ENCODE assay signal across 3 cellular contexts in genomic region chr7:97555845-97556431, GRCh38.
TF ChIP-seq lines count a peak whose summit lies in the region.

No MANE protein-coding gene starts in this region.

TF ChIP-seq in SK-N-SH, 30 proteins besides CTCF, POLR2A, EP300 and RAD21:
- TF ChIP-seq NFIC (IDR thresholded peaks at IDR 0.05; ENCODE audit: borderline replicate concordance): 0 out of 2 replicates have a peak, but pooled peaks have one; percentile 12
- no peak for TF ChIP-seq SIN3A (IDR thresholded peaks at IDR 0.05; ENCODE audit: borderline replicate concordance, low read depth, low read length)

TF ChIP-seq in SK-N-SH treated with all-trans-retinoic acid at 6 μM for 48 hours, 23 proteins besides CTCF, POLR2A, EP300 and RAD21:
- TF ChIP-seq RARB (CRISPR knock-in tag; IDR thresholded peaks at IDR 0.05): no peak
- no peak for TF ChIP-seq BACH2 (CRISPR knock-in tag; IDR thresholded peaks at IDR 0.05; ENCODE audit: borderline replicate concordance)
- TF ChIP-seq GLIS3 (CRISPR knock-in tag; IDR thresholded peaks at IDR 0.05): no peak
- TF ChIP-seq OSR1 (CRISPR knock-in tag; IDR thresholded peaks at IDR 0.05): no peak
- no peak for TF ChIP-seq TCF4 (CRISPR knock-in tag; IDR thresholded peaks at IDR 0.05; ENCODE audit: borderline replicate concordance)
- TF ChIP-seq ZNF70 (CRISPR knock-in tag; IDR thresholded peaks at IDR 0.05): no peak
- no peak for TF ChIP-seq ZNF565 (CRISPR knock-in tag; conservative IDR thresholded peaks at IDR 0.05; ENCODE audit: low read depth)
- no peak for TF ChIP-seq CSDC2 (CRISPR knock-in tag; IDR thresholded peaks at IDR 0.05)
- TF ChIP-seq, protein P1, sequence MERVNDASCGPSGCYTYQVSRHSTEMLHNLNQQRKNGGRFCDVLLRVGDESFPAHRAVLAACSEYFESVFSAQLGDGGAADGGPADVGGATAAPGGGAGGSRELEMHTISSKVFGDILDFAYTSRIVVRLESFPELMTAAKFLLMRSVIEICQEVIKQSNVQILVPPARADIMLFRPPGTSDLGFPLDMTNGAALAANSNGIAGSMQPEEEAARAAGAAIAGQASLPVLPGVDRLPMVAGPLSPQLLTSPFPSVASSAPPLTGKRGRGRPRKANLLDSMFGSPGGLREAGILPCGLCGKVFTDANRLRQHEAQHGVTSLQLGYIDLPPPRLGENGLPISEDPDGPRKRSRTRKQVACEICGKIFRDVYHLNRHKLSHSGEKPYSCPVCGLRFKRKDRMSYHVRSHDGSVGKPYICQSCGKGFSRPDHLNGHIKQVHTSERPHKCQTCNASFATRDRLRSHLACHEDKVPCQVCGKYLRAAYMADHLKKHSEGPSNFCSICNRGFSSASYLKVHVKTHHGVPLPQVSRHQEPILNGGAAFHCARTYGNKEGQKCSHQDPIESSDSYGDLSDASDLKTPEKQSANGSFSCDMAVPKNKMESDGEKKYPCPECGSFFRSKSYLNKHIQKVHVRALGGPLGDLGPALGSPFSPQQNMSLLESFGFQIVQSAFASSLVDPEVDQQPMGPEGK (CRISPR knock-in tag; IDR thresholded peaks at IDR 0.05; ENCODE audit: borderline replicate concordance): no peak
- TF ChIP-seq ZNF8 (CRISPR knock-in tag; IDR thresholded peaks at IDR 0.05): no peak
- no peak for TF ChIP-seq CSRNP3 (CRISPR knock-in tag; IDR thresholded peaks at IDR 0.05)
- no peak for TF ChIP-seq ZC3H10 (CRISPR knock-in tag; IDR thresholded peaks at IDR 0.05)
- no peak for TF ChIP-seq PPARA (CRISPR knock-in tag; IDR thresholded peaks at IDR 0.05; ENCODE audit: borderline replicate concordance)
- TF ChIP-seq, protein P2, sequence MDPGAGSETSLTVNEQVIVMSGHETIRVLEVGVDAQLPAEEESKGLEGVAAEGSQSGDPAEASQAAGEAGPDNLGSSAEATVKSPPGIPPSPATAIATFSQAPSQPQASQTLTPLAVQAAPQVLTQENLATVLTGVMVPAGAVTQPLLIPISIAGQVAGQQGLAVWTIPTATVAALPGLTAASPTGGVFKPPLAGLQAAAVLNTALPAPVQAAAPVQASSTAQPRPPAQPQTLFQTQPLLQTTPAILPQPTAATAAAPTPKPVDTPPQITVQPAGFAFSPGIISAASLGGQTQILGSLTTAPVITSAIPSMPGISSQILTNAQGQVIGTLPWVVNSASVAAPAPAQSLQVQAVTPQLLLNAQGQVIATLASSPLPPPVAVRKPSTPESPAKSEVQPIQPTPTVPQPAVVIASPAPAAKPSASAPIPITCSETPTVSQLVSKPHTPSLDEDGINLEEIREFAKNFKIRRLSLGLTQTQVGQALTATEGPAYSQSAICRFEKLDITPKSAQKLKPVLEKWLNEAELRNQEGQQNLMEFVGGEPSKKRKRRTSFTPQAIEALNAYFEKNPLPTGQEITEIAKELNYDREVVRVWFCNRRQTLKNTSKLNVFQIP (CRISPR knock-in tag; IDR thresholded peaks at IDR 0.05; ENCODE audit: borderline replicate concordance, low read depth): no peak

TF ChIP-seq in H1, 55 proteins besides CTCF, POLR2A, EP300 and RAD21:
- TF ChIP-seq TBP (IDR thresholded peaks at IDR 0.05; ENCODE audit: low read depth, low read length) (no peak), RBBP5 (IDR thresholded peaks at IDR 0.05; ENCODE audit: borderline replicate concordance, low read depth, low read length) (no peak), CTBP2 (IDR thresholded peaks at IDR 0.05; ENCODE audit: borderline replicate concordance, insufficient read depth, insufficient read length, low read length) (no peak), PHF8 (conservative IDR thresholded peaks at IDR 0.05; ENCODE audit: low read depth, low read length) (no peak), EGR1 (IDR thresholded peaks at IDR 0.05; ENCODE audit: borderline replicate concordance, low read depth, low read length) (no peak), SIX5 (IDR thresholded peaks at IDR 0.05; ENCODE audit: low read depth, low read length) (no peak), RNF2 (IDR thresholded peaks at IDR 0.05; ENCODE audit: borderline replicate concordance, low read depth, low read length, missing control alignments, poor library complexity, severe bottlenecking) (no peak), TAF1 (IDR thresholded peaks at IDR 0.05; ENCODE audit: low read depth, low read length) (no peak), CHD1 (IDR thresholded peaks at IDR 0.05; ENCODE audit: low read depth, low read length) (no peak), BCL11A (IDR thresholded peaks at IDR 0.05; ENCODE audit: low read depth in 2 of 2, low read length in 2 of 2) (no peak), KDM1A (IDR thresholded peaks at IDR 0.05; ENCODE audit: borderline replicate concordance, low read length) (no peak), MAX (IDR thresholded peaks at IDR 0.05) (no peak), USF2 (IDR thresholded peaks at IDR 0.05; ENCODE audit: low read length) (no peak), POU5F1 (IDR thresholded peaks at IDR 0.05; ENCODE audit: low read depth, low read length) (no peak), JUN (IDR thresholded peaks at IDR 0.05; ENCODE audit: low read depth, low read length) (no peak), SP4 (IDR thresholded peaks at IDR 0.05; ENCODE audit: low read length) (no peak)
